ENCODE assay signal across 1 cellular context in genomic region chr19:17246681-17247425, GRCh38.
TF ChIP-seq lines count a peak whose summit lies in the region.

No MANE protein-coding gene starts in this region.

TF ChIP-seq in K562, 482 proteins besides CTCF, POLR2A, EP300 and RAD21 (continued from another document):
- TF ChIP-seq RCOR1 (IDR thresholded peaks at IDR 0.05; ENCODE audit: borderline replicate concordance in 1 of 2, low read depth in 2 of 2, low read length in 2 of 2) = peak in 1 of 2 experiments; percentile 77; a peak in 2 of 4 replicates
- no peak for TF ChIP-seq ID3 (CRISPR knock-in tag; IDR thresholded peaks at IDR 0.05)
- peak; percentile 13; the same call in 1 of the 2 replicates for TF ChIP-seq ID3 (tag; IDR thresholded peaks at IDR 0.05)
- TF ChIP-seq ZBTB43 (CRISPR knock-in tag; IDR thresholded peaks at IDR 0.05) = no peak
- no peak for TF ChIP-seq ZNF184 (CRISPR knock-in tag; IDR thresholded peaks at IDR 0.05)
- TF ChIP-seq E2F6 (IDR thresholded peaks at IDR 0.05; ENCODE audit: borderline replicate concordance in 1 of 2, extremely low read depth in 1 of 2, insufficient read depth in 1 of 2, insufficient read length in 1 of 2, low read depth in 1 of 2, low read length in 1 of 2, poor library complexity in 1 of 2, severe bottlenecking in 1 of 2) = peak in 1 of 2 experiments; percentile 19
- 0 out of 2 replicates have a peak, but pooled peaks have one; percentile 2 for TF ChIP-seq ZEB2 (IDR thresholded peaks at IDR 0.05)
- TF ChIP-seq, protein P1, sequence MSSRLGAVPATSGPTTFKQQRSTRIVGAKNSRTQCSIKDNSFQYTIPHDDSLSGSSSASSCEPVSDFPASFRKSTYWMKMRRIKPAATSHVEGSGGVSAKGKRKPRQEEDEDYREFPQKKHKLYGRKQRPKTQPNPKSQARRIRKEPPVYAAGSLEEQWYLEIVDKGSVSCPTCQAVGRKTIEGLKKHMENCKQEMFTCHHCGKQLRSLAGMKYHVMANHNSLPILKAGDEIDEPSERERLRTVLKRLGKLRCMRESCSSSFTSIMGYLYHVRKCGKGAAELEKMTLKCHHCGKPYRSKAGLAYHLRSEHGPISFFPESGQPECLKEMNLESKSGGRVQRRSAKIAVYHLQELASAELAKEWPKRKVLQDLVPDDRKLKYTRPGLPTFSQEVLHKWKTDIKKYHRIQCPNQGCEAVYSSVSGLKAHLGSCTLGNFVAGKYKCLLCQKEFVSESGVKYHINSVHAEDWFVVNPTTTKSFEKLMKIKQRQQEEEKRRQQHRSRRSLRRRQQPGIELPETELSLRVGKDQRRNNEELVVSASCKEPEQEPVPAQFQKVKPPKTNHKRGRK (tag; IDR thresholded peaks at IDR 0.05) = no peak
- TF ChIP-seq PHF20 (IDR thresholded peaks at IDR 0.05; ENCODE audit: partially characterized antibody) = peak; percentile 57
- TF ChIP-seq L3MBTL2 (IDR thresholded peaks at IDR 0.05) = peak; percentile 80; the same call in 1 of the 2 replicates
- no peak for TF ChIP-seq NR2C2 (CRISPR knock-in tag; IDR thresholded peaks at IDR 0.05)
- peak; percentile 64; the same call in 1 of the 2 replicates for TF ChIP-seq NR2C2 (tag; IDR thresholded peaks at IDR 0.05)
- TF ChIP-seq FOXK1 (CRISPR knock-in tag; IDR thresholded peaks at IDR 0.05; ENCODE audit: borderline replicate concordance) = no peak
